7 cellular contexts compared by ENCODE assay signal in genomic region chr21:10428981-10429534, GRCh38.
DNase-seq lines count a peak whose midpoint lies in the region; ATAC-seq and TF ChIP-seq lines count a peak whose summit lies in the region.
"Not testable (repeated sequence)": the region's sequence is repeated elsewhere in the genome, so short reads cannot be mapped to it uniquely, and the experiment has no call there.

No MANE protein-coding gene starts in this region.

- H2BK5ac ChIP-seq in mesenchymal stem cell (ENCODE audit: low read depth, low read length, poor library complexity, severe bottlenecking): not testable (repeated sequence)

- H3K9ac ChIP-seq in mesenchymal stem cell (ENCODE audit: low read length): not testable (repeated sequence)

- not testable (repeated sequence) for TF ChIP-seq EP300 in upper lobe of left lung (IDR thresholded peaks at IDR 0.05)

- not testable (repeated sequence) for H2AFZ ChIP-seq in mesenchymal stem cell (ENCODE audit: low read depth, low read length)

- H3K9me3 ChIP-seq in mesenchymal stem cell (ENCODE audit: control insufficient read depth, low read length): peaks cover 62% of the 10 kb centered on the region
- peaks cover 0 to 33% (median 12%) of the 10 kb centered on the region in 4 donors for H3K9me3 ChIP-seq in upper lobe of left lung

- TF ChIP-seq POLR2A in upper lobe of left lung (IDR thresholded peaks at IDR 0.05): not testable (repeated sequence)

- not testable (repeated sequence) for H3K27me3 ChIP-seq in mesenchymal stem cell (ENCODE audit: control insufficient read depth in 1 of 2, insufficient read depth in 1 of 2, low read length in 2 of 2); upper lobe of left lung

- H2BK120ac ChIP-seq in mesenchymal stem cell (ENCODE audit: low read depth, low read length): not testable (repeated sequence)

- peak; percentile 8 for DNase-seq in GM03348 (ENCODE audit: low spot score)
- DNase-seq in GM20000 (ENCODE audit: low spot score): peak; percentile 25
- peak; percentile 27 for DNase-seq in SK-N-DZ (ENCODE audit: low spot score)
- DNase-seq in cerebellar cortex (ENCODE audit: low spot score): peak; percentile 22
- DNase-seq in hepatic stellate cell (ENCODE audit: low spot score): peak; percentile 4
- DNase-seq in mesenchymal stem cell: peak; percentile 29
- DNase-seq in upper lobe of left lung: not testable (repeated sequence)

- H2AK5ac ChIP-seq in mesenchymal stem cell (ENCODE audit: low read length, severe bottlenecking): not testable (repeated sequence)

- not testable (repeated sequence) for H2BK15ac ChIP-seq in mesenchymal stem cell (ENCODE audit: low read depth, poor library complexity, severe bottlenecking)

- not testable (repeated sequence) for TF ChIP-seq CTCF in GM20000 (IDR thresholded peaks at IDR 0.05; ENCODE audit: extremely low read depth, missing control alignments); upper lobe of left lung (IDR thresholded peaks at IDR 0.05)

- not testable (repeated sequence) for H3K4me1 ChIP-seq in mesenchymal stem cell (ENCODE audit: control insufficient read depth, insufficient read depth, low read depth, low read length); upper lobe of left lung

- not testable (repeated sequence) for H4K91ac ChIP-seq in mesenchymal stem cell (ENCODE audit: low read length)

- H3K18ac ChIP-seq in mesenchymal stem cell (ENCODE audit: low read depth in 1 of 2, low read length in 2 of 2): not testable (repeated sequence)

- H4K8ac ChIP-seq in mesenchymal stem cell (ENCODE audit: low read length): not testable (repeated sequence)

- not testable (repeated sequence) for H2BK12ac ChIP-seq in mesenchymal stem cell (ENCODE audit: low read length in 2 of 2)

- H3K14ac ChIP-seq in mesenchymal stem cell (ENCODE audit: low read length in 2 of 2): not testable (repeated sequence)

- 13% methylated on average over 1 of the region's 1 CpG for WGBS in mesenchymal stem cell
- WGBS in upper lobe of left lung, 2 donors: 12 to 22% methylated on average over 1 of the region's 1 CpG

- H3K27ac ChIP-seq in mesenchymal stem cell (ENCODE audit: low read length, poor library complexity, severe bottlenecking); upper lobe of left lung: not testable (repeated sequence)

- not testable (repeated sequence) for H3K79me1 ChIP-seq in mesenchymal stem cell (replicated peaks; ENCODE audit: low read length, poor library complexity, severe bottlenecking)

- not testable (repeated sequence) for H3K4me3 ChIP-seq in mesenchymal stem cell (ENCODE audit: insufficient read depth in 1 of 2, low read depth in 1 of 2, low read length in 2 of 2); upper lobe of left lung

- not testable (repeated sequence) for H3K4me2 ChIP-seq in mesenchymal stem cell (ENCODE audit: low read length, poor library complexity, severe bottlenecking)

- ATAC-seq in upper lobe of left lung (ENCODE audit: low FRiP score in 2 of 2): peak; percentile 0

- H3K36me3 ChIP-seq in mesenchymal stem cell (ENCODE audit: control insufficient read depth in 1 of 2, insufficient read depth in 2 of 2, low read depth in 1 of 2, low read length in 2 of 2); upper lobe of left lung: not testable (repeated sequence)

- H3K23ac ChIP-seq in mesenchymal stem cell (ENCODE audit: low read length in 2 of 2): not testable (repeated sequence)

- H3K4ac ChIP-seq in mesenchymal stem cell (ENCODE audit: low read depth in 1 of 2, low read length in 2 of 2): not testable (repeated sequence)
